1 cellular context compared by ENCODE assay signal in genomic region chr1:201069636-201070035, GRCh38.
TF ChIP-seq lines count a peak whose summit lies in the region.

No MANE protein-coding gene starts in this region.

TF ChIP-seq in K562, 482 proteins besides CTCF, POLR2A, EP300 and RAD21:
- TF ChIP-seq ZNF24 (IDR thresholded peaks at IDR 0.05) (no peak), NCOA4 (IDR thresholded peaks at IDR 0.05; ENCODE audit: partially characterized antibody) (no peak), USF1 (CRISPR knock-in tag; IDR thresholded peaks at IDR 0.05) (no peak), NFATC3 (IDR thresholded peaks at IDR 0.05) (no peak), YY1 (IDR thresholded peaks at IDR 0.05; ENCODE audit: borderline replicate concordance in 1 of 3, control insufficient read depth in 1 of 3, extremely low read depth in 1 of 3, insufficient read depth in 3 of 3, insufficient read length in 1 of 3, insufficient replicate concordance in 2 of 3, low read depth in 1 of 3, low read length in 2 of 3) (no peak), ZHX1 (conservative IDR thresholded peaks at IDR 0.05; ENCODE audit: low read length) (no peak), PRPF4 (IDR thresholded peaks at IDR 0.05; ENCODE audit: insufficient read depth, low read depth, low read length, poor library complexity, severe bottlenecking) (no peak), MTA2 (IDR thresholded peaks at IDR 0.05; ENCODE audit: low read depth) (no peak), POLR2AphosphoS5 (IDR thresholded peaks at IDR 0.05; ENCODE audit: control insufficient read depth, insufficient read depth, low read depth, low read length) (no peak), HDAC8 (tag; IDR thresholded peaks at IDR 0.05) (no peak), MECOM (CRISPR knock-in tag; IDR thresholded peaks at IDR 0.05) (no peak), CBFA2T2 (conservative IDR thresholded peaks at IDR 0.05) (no peak), ZNF518B (CRISPR knock-in tag; IDR thresholded peaks at IDR 0.05) (no peak), CBX3 (IDR thresholded peaks at IDR 0.05; ENCODE audit: borderline replicate concordance in 1 of 2, low read length in 2 of 2) (no peak)
